Comparison of ENCODE assay signal across 10 cellular contexts in the genomic region with DNA sequence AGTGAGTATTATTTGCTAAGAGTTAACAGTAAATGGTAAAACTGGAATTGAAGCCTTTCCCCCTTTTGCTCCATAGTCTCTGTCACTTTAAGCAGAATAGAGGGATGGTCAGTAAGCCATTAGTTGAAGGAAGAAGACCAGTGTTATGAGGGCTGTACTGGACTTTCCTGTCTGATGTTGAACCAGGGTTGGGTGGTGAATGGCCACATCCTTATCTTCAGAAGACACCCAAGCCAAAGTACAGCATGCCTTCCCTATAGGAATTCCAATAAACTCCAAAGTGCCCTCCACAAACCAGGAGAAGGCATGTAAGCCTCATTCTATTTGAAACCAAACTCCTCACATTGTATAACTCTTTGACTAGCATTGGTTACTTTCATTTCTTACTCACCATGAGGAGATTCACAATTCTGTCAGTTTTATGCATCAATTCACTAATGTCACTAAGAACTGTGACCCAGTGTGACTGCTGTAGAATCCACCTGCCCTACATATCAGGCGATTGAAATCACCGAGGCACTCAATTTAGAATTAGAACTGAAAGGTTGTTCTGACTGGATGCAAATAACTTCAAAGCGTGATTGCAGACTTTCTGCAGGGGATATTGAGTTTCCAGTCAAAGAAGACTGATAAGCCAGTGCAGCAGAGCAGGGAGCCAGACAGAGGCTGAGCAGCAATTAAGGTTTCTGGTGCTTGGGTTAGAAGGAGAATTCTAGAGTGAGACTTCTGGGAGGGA.
A peak's percentile ranks its signal among the peaks of the same experiment; 100 is the strongest.
DNase-seq lines count a peak whose midpoint lies in the region; ATAC-seq and FAIRE-seq lines count a peak whose summit lies in the region.
"Had no signal": no experiment of that assay in that cellular context is flagged by ENCODE, and none has a peak within 500 bp of the region (broad histone marks: within the 10 kb centered on the region; RNA-seq: fewer than 3 reads in every experiment).

No MANE protein-coding gene starts in this region.

- H3K4me1 Mint-ChIP-seq in stimulated activated effector memory CD8-positive, alpha-beta T cell treated with anti-CD3 and anti-CD28 coated beads, Interleukin-12 subunit alpha, Interleukin-12 subunit beta, amount 100 ng/mL, for 72 hours: no peaks in the 10 kb centered on the region

- WGBS in small intestine, 3 donors: 31 to 56% (median 42%) methylated on average over 3 of the region's 3 CpGs

- peak overlapping the region in 1 of 2 donors; percentile 69 for H3K27ac ChIP-seq in small intestine (ENCODE audit: low read depth in 1 of 2, low read length in 1 of 2)

- ATAC-seq in GM18909 (IDR thresholded peaks at IDR 0.05; ENCODE audit: poor library complexity, unreplicated experiment) (peak; percentile 94), GM21825 (IDR thresholded peaks at IDR 0.05; ENCODE audit: unreplicated experiment) (peak; percentile 92), HG03378 (IDR thresholded peaks at IDR 0.05; ENCODE audit: unreplicated experiment) (peak; percentile 97)
- ATAC-seq in stimulated activated effector memory CD8-positive, alpha-beta T cell treated with anti-CD3 and anti-CD28 coated beads, Interleukin-12 subunit alpha, Interleukin-12 subunit beta, amount 100 ng/mL, for 72 hours: peak; percentile 61

- no peaks in the 10 kb centered on the region for H3K27me3 ChIP-seq in small intestine (ENCODE audit: control insufficient read depth in 2 of 2, insufficient read depth in 2 of 2, low read length in 2 of 2)

- H3K4me3 ChIP-seq in small intestine (ENCODE audit: low read depth in 1 of 2, low read length in 2 of 2): no peak overlapping the region

- H3K27ac Mint-ChIP-seq in stimulated activated effector memory CD8-positive, alpha-beta T cell treated with anti-CD3 and anti-CD28 coated beads, Interleukin-12 subunit alpha, Interleukin-12 subunit beta, amount 100 ng/mL, for 72 hours: no peak overlapping the region
- H3K27ac Mint-ChIP-seq: stimulated activated naive CD8-positive, alpha-beta T cell treated with anti-CD3 and anti-CD28 coated beads, Interleukin-15, Interleukin-2, amounts not matched to agents 100 ng/mL and 50 ng/mL, for 24 hours had no signal

- no peaks in the 10 kb centered on the region for H3K9me3 ChIP-seq in small intestine (ENCODE audit: control insufficient read depth, low read depth)

- FAIRE-seq in small intestine (lab: Jason Lieb, UNC): no peak

- H3K4me1 ChIP-seq in small intestine (ENCODE audit: control insufficient read depth in 2 of 2, insufficient read depth in 1 of 2, low read depth in 1 of 2, low read length in 1 of 2): no peaks in the 10 kb centered on the region

- DNase-seq in stimulated activated effector memory CD8-positive, alpha-beta T cell treated with anti-CD3 and anti-CD28 coated beads, Interleukin-12 subunit alpha, Interleukin-12 subunit beta, amount 100 ng/mL, for 72 hours (ENCODE audit: low spot score in 2 of 2): no peak
- DNase-seq in small intestine (no peak), NCI-H1436 treated with DMSO at 0.1 percent for 48 hours (lab: John Stamatoyannopoulos, UW) (no peak)
- no peak for DNase-seq in activated CD4-positive, CD25-positive, alpha-beta regulatory T cell treated with anti-CD3 and anti-CD28 coated beads, Interleukin-2, amount 50 U/mL, for 72 hours
- DNase-seq: DMS79 treated with DMSO at 0.1 percent for 48 hours, NCI-H2227 treated with DMSO at 0.1 percent for 48 hours had no signal

- no peaks in the 10 kb centered on the region for H3K9me3 Mint-ChIP-seq in stimulated activated effector memory CD8-positive, alpha-beta T cell treated with anti-CD3 and anti-CD28 coated beads, Interleukin-12 subunit alpha, Interleukin-12 subunit beta, amount 100 ng/mL, for 72 hours
- H3K9me3 Mint-ChIP-seq: stimulated activated naive CD8-positive, alpha-beta T cell treated with anti-CD3 and anti-CD28 coated beads, Interleukin-15, Interleukin-2, amounts not matched to agents 100 ng/mL and 50 ng/mL, for 24 hours had no signal

- H3K4me3 Mint-ChIP-seq in stimulated activated effector memory CD8-positive, alpha-beta T cell treated with anti-CD3 and anti-CD28 coated beads, Interleukin-12 subunit alpha, Interleukin-12 subunit beta, amount 100 ng/mL, for 72 hours: no peak overlapping the region
- H3K4me3 Mint-ChIP-seq: stimulated activated naive CD8-positive, alpha-beta T cell treated with anti-CD3 and anti-CD28 coated beads, Interleukin-15, Interleukin-2, amounts not matched to agents 100 ng/mL and 50 ng/mL, for 24 hours had no signal

- H3K36me3 Mint-ChIP-seq in stimulated activated effector memory CD8-positive, alpha-beta T cell treated with anti-CD3 and anti-CD28 coated beads, Interleukin-12 subunit alpha, Interleukin-12 subunit beta, amount 100 ng/mL, for 72 hours: no peaks in the 10 kb centered on the region

- no peaks in the 10 kb centered on the region for H3K36me3 ChIP-seq in small intestine (ENCODE audit: control insufficient read depth in 2 of 2, insufficient read depth in 2 of 2, low read length in 2 of 2)
